Comparison of ENCODE assay signal across 8 cellular contexts in the genomic region with DNA sequence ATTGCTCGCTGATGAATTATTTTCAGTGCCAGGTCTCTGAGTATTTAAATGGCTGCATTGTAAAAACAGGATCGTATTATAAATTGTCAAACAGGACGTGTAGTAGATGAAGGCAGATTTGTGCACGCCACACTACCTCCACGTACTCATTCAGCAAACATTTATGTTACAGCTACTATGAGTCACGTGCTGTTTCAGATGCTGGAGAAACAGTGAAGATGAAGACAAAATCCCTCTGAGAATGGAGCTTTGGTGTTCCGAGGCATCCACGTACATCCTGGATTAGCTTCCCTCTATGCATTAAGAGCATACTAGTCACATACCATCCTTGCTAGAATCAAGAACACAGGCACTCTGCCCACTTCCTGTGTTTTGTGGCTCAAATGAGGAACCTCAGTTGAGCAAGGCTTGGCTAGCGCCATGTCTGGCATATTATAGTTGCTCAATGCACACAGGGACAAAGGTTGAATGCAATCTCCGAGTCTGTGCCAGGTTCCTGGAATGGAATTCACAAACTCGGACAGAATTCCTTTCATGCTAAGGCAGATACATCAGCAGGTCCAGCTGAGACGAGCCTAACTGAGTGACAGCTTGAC.
A peak's percentile ranks its signal among the peaks of the same experiment; 100 is the strongest.
DNase-seq lines count a peak whose midpoint lies in the region; ATAC-seq and TF ChIP-seq lines count a peak whose summit lies in the region.

No MANE protein-coding gene starts in this region.

- TF ChIP-seq CTCF in OCI-LY3 (IDR thresholded peaks at IDR 0.05; ENCODE audit: low read depth, low read length) (no peak), fibroblast of mammary gland (conservative IDR thresholded peaks at IDR 0.05; ENCODE audit: control insufficient read depth, insufficient read depth, low read depth, low read length) (no peak)

- peak overlapping the region; percentile 19; the same call in 1 of the 2 replicates for H3K27ac ChIP-seq in OCI-LY3 (ENCODE audit: low read length)

- no peaks in the 10 kb centered on the region for H3K9me3 ChIP-seq in OCI-LY3 (ENCODE audit: insufficient read depth, low read length)

- H3K27me3 ChIP-seq in OCI-LY3 (ENCODE audit: low read depth, low read length), result 0 out of 2 replicates have a peak, but pooled peaks cover 4% of the 10 kb centered on the region

- ATAC-seq in GM21390 (IDR thresholded peaks at IDR 0.05; ENCODE audit: unreplicated experiment), result no peak
- no peak for ATAC-seq in HG03439 (IDR thresholded peaks at IDR 0.05; ENCODE audit: unreplicated experiment)

- no peak overlapping the region for H2AFZ ChIP-seq in OCI-LY3 (ENCODE audit: low read depth, low read length)

- no peaks in the 10 kb centered on the region for H4K20me1 ChIP-seq in OCI-LY3 (ENCODE audit: insufficient read depth, low read length)

- no peak overlapping the region for H3K9ac ChIP-seq in OCI-LY3 (ENCODE audit: low read length)

- H3K36me3 ChIP-seq in OCI-LY3 (replicated peaks; ENCODE audit: low read depth, low read length), result no peaks in the 10 kb centered on the region

- peak overlapping the region; percentile 17 for H3K4me2 ChIP-seq in OCI-LY3 (ENCODE audit: low read length)

- no peaks in the 10 kb centered on the region for H3K79me2 ChIP-seq in OCI-LY3 (ENCODE audit: low read length)

- peaks cover 27% of the 10 kb centered on the region for H3K4me1 ChIP-seq in OCI-LY3 (ENCODE audit: low read length)

- H3K4me3 ChIP-seq in OCI-LY3 (ENCODE audit: low read length) (no peak overlapping the region), fibroblast of mammary gland (ENCODE audit: control insufficient read depth, low read depth, low read length) (no peak overlapping the region)

- peak; percentile 18 for DNase-seq in CMK (ENCODE audit: low read depth)
- peak; percentile 87 for DNase-seq in fibroblast of mammary gland (ENCODE audit: low read depth)
- DNase-seq in occipital lobe (lab: John Stamatoyannopoulos, UW), result peak; percentile 18
- DNase-seq in DMS153 (lab: John Stamatoyannopoulos, UW), result no peak
- DNase-seq in activated CD4-positive, alpha-beta T cell treated with anti-CD3 and anti-CD28 coated beads for 4 hours, result no peak

Comparison
In these comparisons a context has a peak if more than half of its experiments do, and no peak if none do; other contexts are left out.
1. DNase-seq: peak in CMK (single experiment), fibroblast of mammary gland (single experiment) and occipital lobe (single experiment); none in DMS153 (single experiment) and activated CD4-positive, alpha-beta T cell treated with anti-CD3 and anti-CD28 coated beads for 4 hours (0 of 2).